9 cellular contexts compared by ENCODE assay signal in the genomic region with DNA sequence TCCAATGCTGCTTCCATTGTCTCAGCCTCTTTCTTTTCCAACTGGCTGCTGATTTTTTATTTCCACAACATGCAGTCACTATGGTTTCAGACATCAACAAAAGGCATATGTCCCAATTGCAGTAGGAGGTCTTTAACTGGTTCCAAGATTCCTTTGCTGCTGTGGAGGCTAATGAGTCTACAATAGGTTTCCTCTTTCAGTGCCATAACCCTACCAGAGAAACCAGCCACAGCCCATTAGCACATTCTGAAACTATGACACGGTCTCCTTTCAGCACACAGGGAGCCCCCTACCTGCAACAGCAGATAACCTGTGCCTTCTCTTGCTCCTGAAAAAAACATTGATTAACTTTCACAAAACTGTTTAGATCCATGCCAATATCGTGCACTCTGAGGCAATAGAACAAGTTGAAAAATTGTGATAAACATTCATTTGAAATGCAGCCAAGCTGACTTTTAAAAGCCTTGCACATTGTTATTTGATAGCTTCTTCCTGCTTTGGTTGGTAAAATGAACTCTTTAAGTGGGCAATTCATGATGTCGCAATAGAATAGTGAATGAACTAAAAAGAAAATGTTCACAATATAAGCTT. TPM values are rescaled to one million over a fixed set of nuclear protein-coding genes. Genes with fewer than 3 reads are reported as not detected.
DNase-seq lines count a peak whose midpoint lies in the region; ATAC-seq and TF ChIP-seq lines count a peak whose summit lies in the region.
"Had no signal": no experiment of that assay in that cellular context is flagged by ENCODE, and none has a peak within 500 bp of the region (broad histone marks: within the 10 kb centered on the region; RNA-seq: fewer than 3 reads in every experiment).

No MANE protein-coding gene starts in this region.

- TF ChIP-seq CTCF in GM12873 (IDR thresholded peaks at IDR 0.05; ENCODE audit: insufficient read depth, low read depth, low read length, missing control alignments) = peak; percentile 23
- no peak for TF ChIP-seq CTCF in parathyroid adenoma (IDR thresholded peaks at IDR 0.05)
- TF ChIP-seq CTCF in neural progenitor cell (IDR thresholded peaks at IDR 0.05) = no peak

- H3K9ac ChIP-seq in parathyroid adenoma (no peak overlapping the region), neural progenitor cell (no peak overlapping the region)

- no peak for ATAC-seq in HG03108 (IDR thresholded peaks at IDR 0.05; ENCODE audit: unreplicated experiment)
- no peak for ATAC-seq in activated CD8-positive, alpha-beta memory T cell treated with anti-CD3 and anti-CD28 coated beads, Interleukin-2, amount 10 ng/mL, durations not matched to agents 7 days and 5 days

- DNase-seq in NCI-H226 (peak; percentile 76), epidermal melanocyte (ENCODE audit: insufficient read length, low spot score) (peak; percentile 43), neural progenitor cell (ENCODE audit: low spot score) (no peak)
- no peak for DNase-seq in activated CD8-positive, alpha-beta memory T cell treated with anti-CD3 and anti-CD28 coated beads, Interleukin-2, amount 10 ng/mL, durations not matched to agents 7 days and 5 days
- DNase-seq in stimulated activated CD4-positive, alpha-beta T cell treated with anti-CD3 and anti-CD28 coated beads, Interleukin-15, amount 100 ng/mL, for 24 hours = no peak
- DNase-seq: naive B cell had no signal

- no peaks in the 10 kb centered on the region for H3K36me3 Mint-ChIP-seq in neural progenitor cell
- no peaks in the 10 kb centered on the region for H3K36me3 Mint-ChIP-seq in activated CD8-positive, alpha-beta memory T cell treated with anti-CD3 and anti-CD28 coated beads, Interleukin-2, amount 10 ng/mL, durations not matched to agents 7 days and 5 days
- H3K36me3 Mint-ChIP-seq: naive B cell had no signal

- H3K4me3 Mint-ChIP-seq in neural progenitor cell = no peak overlapping the region
- H3K4me3 Mint-ChIP-seq in activated CD8-positive, alpha-beta memory T cell treated with anti-CD3 and anti-CD28 coated beads, Interleukin-2, amount 10 ng/mL, durations not matched to agents 7 days and 5 days = no peak overlapping the region
- H3K4me3 Mint-ChIP-seq: naive B cell had no signal

- H3F3A ChIP-seq in neural progenitor cell (ENCODE audit: low read depth) = no peaks in the 10 kb centered on the region

- peaks cover 2% of the 10 kb centered on the region for H3K27me3 Mint-ChIP-seq in neural progenitor cell (ENCODE audit: insufficient read depth, low read depth)
- peaks cover 26% of the 10 kb centered on the region for H3K27me3 Mint-ChIP-seq in activated CD8-positive, alpha-beta memory T cell treated with anti-CD3 and anti-CD28 coated beads, Interleukin-2, amount 10 ng/mL, durations not matched to agents 7 days and 5 days

- H3K79me2 ChIP-seq in parathyroid adenoma = no peaks in the 10 kb centered on the region
- H3K79me2 ChIP-seq in neural progenitor cell (ENCODE audit: low read depth) = no peaks in the 10 kb centered on the region

- H3K4me3 ChIP-seq in parathyroid adenoma (ENCODE audit: low read depth, low read length) (peak overlapping the region; percentile 44), neural progenitor cell (no peak overlapping the region)

- H3K4me2 ChIP-seq in parathyroid adenoma (ENCODE audit: low read length) = peak overlapping the region; percentile 68
- H3K4me2 ChIP-seq in neural progenitor cell = no peak overlapping the region

- H3K27me3 ChIP-seq in parathyroid adenoma (ENCODE audit: control insufficient read depth, insufficient read depth, low read length) (no peaks in the 10 kb centered on the region), neural progenitor cell (no peaks in the 10 kb centered on the region)

- H3K27ac Mint-ChIP-seq in neural progenitor cell = no peak overlapping the region
- no peak overlapping the region for H3K27ac Mint-ChIP-seq in activated CD8-positive, alpha-beta memory T cell treated with anti-CD3 and anti-CD28 coated beads, Interleukin-2, amount 10 ng/mL, durations not matched to agents 7 days and 5 days
- H3K27ac Mint-ChIP-seq: naive B cell had no signal

- H3K36me3 ChIP-seq in parathyroid adenoma (ENCODE audit: control insufficient read depth, insufficient read depth, low read length) (no peaks in the 10 kb centered on the region), neural progenitor cell (no peaks in the 10 kb centered on the region)

- H2AFZ ChIP-seq in parathyroid adenoma (peak overlapping the region; percentile 61), neural progenitor cell (replicated peaks) (no peak overlapping the region)

- H4K20me1 ChIP-seq in neural progenitor cell (ENCODE audit: low read depth) = no peaks in the 10 kb centered on the region

- H3K9me3 ChIP-seq in parathyroid adenoma (ENCODE audit: control insufficient read depth, low read length) (no peaks in the 10 kb centered on the region), neural progenitor cell (ENCODE audit: low read depth) (no peaks in the 10 kb centered on the region)

- H3K9me3 Mint-ChIP-seq in neural progenitor cell = no peaks in the 10 kb centered on the region
- H3K9me3 Mint-ChIP-seq in activated CD8-positive, alpha-beta memory T cell treated with anti-CD3 and anti-CD28 coated beads, Interleukin-2, amount 10 ng/mL, durations not matched to agents 7 days and 5 days (ENCODE audit: low read depth) = no peaks in the 10 kb centered on the region

- H3K27ac ChIP-seq in parathyroid adenoma (peak overlapping the region; percentile 34), neural progenitor cell (no peak overlapping the region)

- peaks cover 11% of the 10 kb centered on the region for H3K4me1 ChIP-seq in parathyroid adenoma
- peaks cover 4% of the 10 kb centered on the region for H3K4me1 ChIP-seq in neural progenitor cell

- H3K4me1 Mint-ChIP-seq in neural progenitor cell = peaks cover 6% of the 10 kb centered on the region
- no peaks in the 10 kb centered on the region for H3K4me1 Mint-ChIP-seq in activated CD8-positive, alpha-beta memory T cell treated with anti-CD3 and anti-CD28 coated beads, Interleukin-2, amount 10 ng/mL, durations not matched to agents 7 days and 5 days
- H3K4me1 Mint-ChIP-seq: naive B cell had no signal

- CTCF ChIA-PET in activated CD8-positive, alpha-beta memory T cell treated with anti-CD3 and anti-CD28 coated beads, Interleukin-2, amount 10 ng/mL, durations not matched to agents 7 days and 5 days (lab: Charles Lee) = no interaction called here

RNA-seq across cellular contexts. Expression of gene PLEKHG7, which starts 32.4 kb away (rescaled TPM):
- not detected in 2 replicates for total RNA-seq in neural progenitor cell (ENCODE audit: low replicate concordance)
- total RNA-seq in activated CD8-positive, alpha-beta memory T cell treated with anti-CD3 and anti-CD28 coated beads, Interleukin-2, amount 10 ng/mL, durations not matched to agents 7 days and 5 days = not detected

Comparison
In these comparisons a context has a peak if more than half of its experiments do, and no peak if none do; other contexts are left out.
1. DNase-seq: peak in NCI-H226 (single experiment) and epidermal melanocyte (single experiment); none in neural progenitor cell (single experiment), activated CD8-positive, alpha-beta memory T cell treated with anti-CD3 and anti-CD28 coated beads, Interleukin-2, amount 10 ng/mL, durations not matched to agents 7 days and 5 days (single experiment) and stimulated activated CD4-positive, alpha-beta T cell treated with anti-CD3 and anti-CD28 coated beads, Interleukin-15, amount 100 ng/mL, for 24 hours (single experiment).